Comparison of ENCODE assay signal across 14 cellular contexts in the genomic region with DNA sequence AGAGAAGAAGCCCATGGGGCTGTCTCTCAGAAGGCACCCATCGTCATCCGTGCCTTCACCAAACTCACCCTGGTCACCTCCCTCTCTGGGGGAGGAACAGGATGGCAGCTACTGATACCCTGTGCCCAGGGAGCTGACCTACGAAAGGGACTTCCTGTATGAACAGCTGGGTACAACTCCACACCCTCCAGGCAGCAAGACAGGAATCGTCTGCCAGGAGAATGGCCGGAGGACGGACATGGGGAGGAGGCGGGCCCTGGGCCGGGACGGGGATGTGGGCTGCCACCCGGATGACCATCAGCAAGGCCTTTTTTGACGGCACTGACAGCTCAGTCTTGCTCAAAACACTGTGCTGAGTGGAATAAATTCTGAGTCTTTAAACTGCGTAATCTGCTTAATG.
DNase-seq lines count a peak whose midpoint lies in the region; ATAC-seq and TF ChIP-seq lines count a peak whose summit lies in the region.
"Had no signal": no experiment of that assay in that cellular context is flagged by ENCODE, and none has a peak within 500 bp of the region (broad histone marks: within the 10 kb centered on the region; RNA-seq: fewer than 3 reads in every experiment).

No MANE protein-coding gene starts in this region.

- no peak overlapping the region for H3K9ac ChIP-seq in mesenchymal stem cell (ENCODE audit: low read length)

- WGBS in mesenchymal stem cell, result 91% methylated on average over 12 of the region's 12 CpGs

- peaks cover 2% of the 10 kb centered on the region for H3K79me1 ChIP-seq in mesenchymal stem cell (replicated peaks; ENCODE audit: low read length, poor library complexity, severe bottlenecking)

- H3K36me3 Mint-ChIP-seq in stimulated activated effector memory CD8-positive, alpha-beta T cell treated with anti-CD3 and anti-CD28 coated beads, Interleukin-12 subunit alpha, Interleukin-12 subunit beta, amount 100 ng/mL, for 72 hours, result peaks cover 22% of the 10 kb centered on the region

- H3K23ac ChIP-seq in mesenchymal stem cell (ENCODE audit: low read length in 2 of 2), result no peak overlapping the region

- peaks cover 0 to 10% of the 10 kb centered on the region in 2 donors for H3K4me1 ChIP-seq in right atrium auricular region
- peaks cover 7% of the 10 kb centered on the region for H3K4me1 ChIP-seq in mesenchymal stem cell (ENCODE audit: control insufficient read depth, insufficient read depth, low read depth, low read length)
- H3K4me1 ChIP-seq: breast epithelium, Caco-2, HAP-1 had no signal

- no peak overlapping the region for H2AFZ ChIP-seq in mesenchymal stem cell (ENCODE audit: low read depth, low read length)

- no peak overlapping the region for H2AK5ac ChIP-seq in mesenchymal stem cell (ENCODE audit: low read length, severe bottlenecking)

- peak; percentile 30 for DNase-seq in left cardiac atrium
- no peak for DNase-seq in right atrium auricular region (ENCODE audit: low spot score)
- DNase-seq in dermis blood vessel endothelial cell, result peak; percentile 26
- DNase-seq in omental fat pad (ENCODE audit: low spot score), result peak; percentile 12
- no peak for DNase-seq in stimulated activated effector memory CD8-positive, alpha-beta T cell treated with anti-CD3 and anti-CD28 coated beads, Interleukin-12 subunit alpha, Interleukin-12 subunit beta, amount 100 ng/mL, for 72 hours (ENCODE audit: low spot score in 2 of 2)
- no peak for DNase-seq in medulla oblongata (ENCODE audit: extremely low spot score)
- DNase-seq in mesenchymal stem cell, result no peak
- DNase-seq: NCI-H1930, NCI-H524 had no signal

- H2BK5ac ChIP-seq in mesenchymal stem cell (ENCODE audit: low read depth, low read length, poor library complexity, severe bottlenecking), result no peak overlapping the region

- no peak overlapping the region for H3K4me3 Mint-ChIP-seq in stimulated activated effector memory CD8-positive, alpha-beta T cell treated with anti-CD3 and anti-CD28 coated beads, Interleukin-12 subunit alpha, Interleukin-12 subunit beta, amount 100 ng/mL, for 72 hours
- H3K4me3 Mint-ChIP-seq: activated naive CD4-positive, alpha-beta T cell treated with anti-CD3 and anti-CD28 coated beads, Interleukin-2, amount 50 U/mL, for 24 hours had no signal

- H3K27ac Mint-ChIP-seq in stimulated activated effector memory CD8-positive, alpha-beta T cell treated with anti-CD3 and anti-CD28 coated beads, Interleukin-12 subunit alpha, Interleukin-12 subunit beta, amount 100 ng/mL, for 72 hours, result no peak overlapping the region
- H3K27ac Mint-ChIP-seq: activated naive CD4-positive, alpha-beta T cell treated with anti-CD3 and anti-CD28 coated beads, Interleukin-2, amount 50 U/mL, for 24 hours had no signal

- no peak overlapping the region for H4K8ac ChIP-seq in mesenchymal stem cell (ENCODE audit: low read length)

- no peak overlapping the region for H3K4ac ChIP-seq in mesenchymal stem cell (ENCODE audit: low read depth in 1 of 2, low read length in 2 of 2)

- no peak overlapping the region for H4K91ac ChIP-seq in mesenchymal stem cell (ENCODE audit: low read length)

- no peak overlapping the region for H2BK15ac ChIP-seq in mesenchymal stem cell (ENCODE audit: low read depth, poor library complexity, severe bottlenecking)

- ATAC-seq in left cardiac atrium (no peak), omental fat pad (ENCODE audit: low FRiP score) (no peak), HG02678 (IDR thresholded peaks at IDR 0.05; ENCODE audit: unreplicated experiment) (no peak)
- ATAC-seq in stimulated activated effector memory CD8-positive, alpha-beta T cell treated with anti-CD3 and anti-CD28 coated beads, Interleukin-12 subunit alpha, Interleukin-12 subunit beta, amount 100 ng/mL, for 72 hours, result no peak

- H3K27ac ChIP-seq in right atrium auricular region (no peak overlapping the region), mesenchymal stem cell (ENCODE audit: low read length, poor library complexity, severe bottlenecking) (no peak overlapping the region)
- H3K27ac ChIP-seq: breast epithelium had no signal

- no peak overlapping the region for H2BK120ac ChIP-seq in mesenchymal stem cell (ENCODE audit: low read depth, low read length)

- intact Hi-C loops in left cardiac atrium (cut with DNase I), result no loop called here

- peaks cover 4% of the 10 kb centered on the region for H3K9me3 Mint-ChIP-seq in stimulated activated effector memory CD8-positive, alpha-beta T cell treated with anti-CD3 and anti-CD28 coated beads, Interleukin-12 subunit alpha, Interleukin-12 subunit beta, amount 100 ng/mL, for 72 hours
- H3K9me3 Mint-ChIP-seq: activated naive CD4-positive, alpha-beta T cell treated with anti-CD3 and anti-CD28 coated beads, Interleukin-2, amount 50 U/mL, for 24 hours had no signal

- H3K9me3 ChIP-seq in right atrium auricular region (no peaks in the 10 kb centered on the region), mesenchymal stem cell (ENCODE audit: control insufficient read depth, low read length) (no peaks in the 10 kb centered on the region)
- H3K9me3 ChIP-seq: breast epithelium, Caco-2, HAP-1 had no signal

- H3K14ac ChIP-seq in mesenchymal stem cell (ENCODE audit: low read length in 2 of 2), result no peak overlapping the region

- H3K4me2 ChIP-seq in mesenchymal stem cell (ENCODE audit: low read length, poor library complexity, severe bottlenecking), result no peak overlapping the region

- H3K4me3 ChIP-seq in right atrium auricular region (no peak overlapping the region), mesenchymal stem cell (ENCODE audit: insufficient read depth in 1 of 2, low read depth in 1 of 2, low read length in 2 of 2) (no peak overlapping the region)
- H3K4me3 ChIP-seq: breast epithelium, HAP-1 had no signal

- no peaks in the 10 kb centered on the region for H3K27me3 ChIP-seq in right atrium auricular region
- no peaks in the 10 kb centered on the region for H3K27me3 ChIP-seq in mesenchymal stem cell (ENCODE audit: control insufficient read depth in 1 of 2, insufficient read depth in 1 of 2, low read length in 2 of 2)
- H3K27me3 ChIP-seq: breast epithelium had no signal

- TF ChIP-seq CTCF in right atrium auricular region (IDR thresholded peaks at IDR 0.05) (no peak), omental fat pad (IDR thresholded peaks at IDR 0.05) (no peak)

- H2BK12ac ChIP-seq in mesenchymal stem cell (ENCODE audit: low read length in 2 of 2), result no peak overlapping the region

- peaks cover 35% of the 10 kb centered on the region for H3K4me1 Mint-ChIP-seq in stimulated activated effector memory CD8-positive, alpha-beta T cell treated with anti-CD3 and anti-CD28 coated beads, Interleukin-12 subunit alpha, Interleukin-12 subunit beta, amount 100 ng/mL, for 72 hours

- H3K36me3 ChIP-seq in right atrium auricular region, result peaks cover 31% of the 10 kb centered on the region
- peaks cover 55 to 59% of the 10 kb centered on the region in 2 experiments for H3K36me3 ChIP-seq in mesenchymal stem cell (ENCODE audit: control insufficient read depth in 1 of 2, insufficient read depth in 2 of 2, low read depth in 1 of 2, low read length in 2 of 2)
- H3K36me3 ChIP-seq: breast epithelium, HAP-1 had no signal

- no peak overlapping the region for H3K18ac ChIP-seq in mesenchymal stem cell (ENCODE audit: low read depth in 1 of 2, low read length in 2 of 2)

Comparison
In these comparisons a context has a peak if more than half of its experiments do, and no peak if none do; other contexts are left out.
1. DNase-seq: peak in left cardiac atrium (single experiment), dermis blood vessel endothelial cell (single experiment) and omental fat pad (single experiment); none in right atrium auricular region (single experiment), stimulated activated effector memory CD8-positive, alpha-beta T cell treated with anti-CD3 and anti-CD28 coated beads, Interleukin-12 subunit alpha, Interleukin-12 subunit beta, amount 100 ng/mL, for 72 hours (0 of 2), medulla oblongata (single experiment) and mesenchymal stem cell (single experiment).